7 cellular contexts compared by ENCODE assay signal in the genomic region with DNA sequence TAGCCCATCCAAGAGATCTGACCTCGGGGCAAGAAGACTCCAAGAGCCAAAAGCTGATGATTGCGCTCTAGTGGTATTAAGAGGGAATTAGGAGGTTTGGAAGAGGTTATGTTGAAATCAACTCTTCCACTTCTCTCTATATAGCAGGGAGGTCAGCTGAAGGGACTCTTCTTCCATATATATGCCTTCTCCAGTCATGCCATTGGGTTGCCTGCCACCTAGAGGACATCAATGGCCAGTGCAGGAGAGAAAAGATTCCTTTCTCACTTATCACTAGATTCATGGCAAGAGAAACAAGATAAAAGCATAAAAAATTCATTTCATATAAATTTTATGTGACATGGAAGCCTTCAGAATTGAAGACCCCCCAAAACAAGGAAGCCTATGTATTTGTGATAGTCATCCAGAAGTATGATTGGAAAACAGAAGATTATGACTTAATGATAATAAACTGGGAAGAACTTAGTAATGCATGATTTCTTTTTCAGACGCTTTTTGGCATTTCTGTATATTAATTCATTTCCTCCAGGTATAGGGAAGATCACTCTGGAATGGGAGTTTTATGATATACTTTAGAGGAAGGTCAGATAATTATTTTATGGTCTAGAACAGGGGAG.
DNase-seq lines count a peak whose midpoint lies in the region; ATAC-seq and TF ChIP-seq lines count a peak whose summit lies in the region.

No MANE protein-coding gene starts in this region.

- H3K9me3 ChIP-seq in cardiac muscle cell (ENCODE audit: low read depth): no peaks in the 10 kb centered on the region
- H3K9me3 ChIP-seq in gastrocnemius medialis: no peaks in the 10 kb centered on the region

- H3K4me1 ChIP-seq in cardiac muscle cell (ENCODE audit: low read depth) (no peaks in the 10 kb centered on the region), gastrocnemius medialis (no peaks in the 10 kb centered on the region)

- no peaks in the 10 kb centered on the region for H3K36me3 Mint-ChIP-seq in activated T-helper 1 cell treated with anti-CD3 and anti-CD28 coated beads, Interleukin-12 subunit alpha, Interleukin-12 subunit beta, Interleukin-2, Interleukin-4 antibody, amounts not matched to agents 30 ng/mL and 10 ng/mL and 1 ng/mL, durations not matched to agents 14 hours and 24 hours and 36 hours (ENCODE audit: low read depth)

- peak; percentile 94 for TF ChIP-seq CTCF in cardiac muscle cell (IDR thresholded peaks at IDR 0.05; ENCODE audit: low read depth, low read length)
- TF ChIP-seq CTCF in gastrocnemius medialis (IDR thresholded peaks at IDR 0.05 in 4 of 5, conservative IDR thresholded peaks at IDR 0.05 in 1 of 5): peak; percentile 64 to 80 (median 75)

- intact Hi-C loops in activated T-helper 1 cell treated with anti-CD3 and anti-CD28 coated beads, Interleukin-12 subunit alpha, Interleukin-12 subunit beta, Interleukin-2, Interleukin-4 antibody, amounts not matched to agents 30 ng/mL and 10 ng/mL and 1 ng/mL, durations not matched to agents 14 hours and 24 hours and 36 hours (cut with micrococcal nuclease): loop anchor here (5.0 kb wide), 2 partner anchors 344 to 564 kb away; no protein-coding TSS in a partner anchor
- intact Hi-C loops in gastrocnemius medialis (cut with DNase I; ENCODE audit: low total_unique reads): loop anchor here (1.0 to 5.0 kb wide), 4 partner anchors 124 to 399 kb away; no protein-coding TSS in a partner anchor

- no peaks in the 10 kb centered on the region for H3K9me3 Mint-ChIP-seq in activated T-helper 1 cell treated with anti-CD3 and anti-CD28 coated beads, Interleukin-12 subunit alpha, Interleukin-12 subunit beta, Interleukin-2, Interleukin-4 antibody, amounts not matched to agents 30 ng/mL and 10 ng/mL and 1 ng/mL, durations not matched to agents 14 hours and 24 hours and 36 hours

- H3K27ac ChIP-seq in cardiac muscle cell (no peak overlapping the region), gastrocnemius medialis (no peak overlapping the region)

- H3K4me1 Mint-ChIP-seq in activated T-helper 1 cell treated with anti-CD3 and anti-CD28 coated beads, Interleukin-12 subunit alpha, Interleukin-12 subunit beta, Interleukin-2, Interleukin-4 antibody, amounts not matched to agents 30 ng/mL and 10 ng/mL and 1 ng/mL, durations not matched to agents 14 hours and 24 hours and 36 hours (ENCODE audit: low read depth): no peaks in the 10 kb centered on the region

- DNase-seq in GM04504 (ENCODE audit: low read depth) (peak; percentile 41), NCI-H524 (lab: John Stamatoyannopoulos, UW) (peak; percentile 49 to 76), cardiac muscle cell (ENCODE audit: low read depth in 1 of 2, low spot score in 1 of 2) (peak; percentile 71 to 87), gastrocnemius medialis (peak in 1 of 2 donors; percentile 15)
- DNase-seq in activated T-helper 1 cell treated with anti-CD3 and anti-CD28 coated beads, Interleukin-12 subunit alpha, Interleukin-12 subunit beta, Interleukin-2, Interleukin-4 antibody, amounts not matched to agents 30 ng/mL and 10 ng/mL and 1 ng/mL, durations not matched to agents 14 hours and 24 hours and 36 hours (ENCODE audit: low spot score): peak; percentile 1

- no peaks in the 10 kb centered on the region for H3K36me3 ChIP-seq in cardiac muscle cell
- no peaks in the 10 kb centered on the region for H3K36me3 ChIP-seq in gastrocnemius medialis

- no peak overlapping the region for H3K4me3 Mint-ChIP-seq in activated T-helper 1 cell treated with anti-CD3 and anti-CD28 coated beads, Interleukin-12 subunit alpha, Interleukin-12 subunit beta, Interleukin-2, Interleukin-4 antibody, amounts not matched to agents 30 ng/mL and 10 ng/mL and 1 ng/mL, durations not matched to agents 14 hours and 24 hours and 36 hours

- H3K4me3 ChIP-seq in cardiac muscle cell (no peak overlapping the region), gastrocnemius medialis (no peak overlapping the region)

- ATAC-seq in GM21381 (IDR thresholded peaks at IDR 0.05; ENCODE audit: unreplicated experiment): peak; percentile 99
- peak; percentile 96 for ATAC-seq in HG03469 (IDR thresholded peaks at IDR 0.05; ENCODE audit: unreplicated experiment)
- ATAC-seq in gastrocnemius medialis: peak; percentile 74 to 75

- H3K27me3 Mint-ChIP-seq in activated T-helper 1 cell treated with anti-CD3 and anti-CD28 coated beads, Interleukin-12 subunit alpha, Interleukin-12 subunit beta, Interleukin-2, Interleukin-4 antibody, amounts not matched to agents 30 ng/mL and 10 ng/mL and 1 ng/mL, durations not matched to agents 14 hours and 24 hours and 36 hours (ENCODE audit: insufficient read depth): peaks cover 7% of the 10 kb centered on the region

- no peak overlapping the region for H3K27ac Mint-ChIP-seq in activated T-helper 1 cell treated with anti-CD3 and anti-CD28 coated beads, Interleukin-12 subunit alpha, Interleukin-12 subunit beta, Interleukin-2, Interleukin-4 antibody, amounts not matched to agents 30 ng/mL and 10 ng/mL and 1 ng/mL, durations not matched to agents 14 hours and 24 hours and 36 hours

- in situ Hi-C loops in gastrocnemius medialis (cut with MboI; ENCODE audit: low sequenced_read_pairs in 4 of 4): loop anchor here in 1 of 4 donors (10.0 kb wide), 1 partner anchor 277 kb away; no protein-coding TSS in a partner anchor

- TF ChIP-seq POLR2A in gastrocnemius medialis (IDR thresholded peaks at IDR 0.05): no peak

- H3K27me3 ChIP-seq in cardiac muscle cell (no peaks in the 10 kb centered on the region), gastrocnemius medialis (no peaks in the 10 kb centered on the region)
